Comparison of ENCODE assay signal across 23 cellular contexts in genomic region chr22:20218320-20218872, GRCh38.
"Had no signal": no experiment of that assay in that cellular context is flagged by ENCODE, and none has a peak within 500 bp of the region (broad histone marks: within the 10 kb centered on the region; RNA-seq: fewer than 3 reads in every experiment).

No MANE protein-coding gene starts in this region.

- H3K4me1 ChIP-seq: colonic mucosa, prostate gland had no signal

- H3K36me3 Mint-ChIP-seq: activated naive CD4-positive, alpha-beta T cell treated with anti-CD3 and anti-CD28 coated beads, Interleukin-2, amount 50 U/mL, for 24 hours; naive thymus-derived CD4-positive, alpha-beta T cell had no signal

- ATAC-seq: activated CD8-positive, alpha-beta T cell treated with anti-CD3 and anti-CD28 coated beads, Interleukin-2, amount 10 ng/mL, durations not matched to agents 7 days and 5 days; effector memory CD8-positive, alpha-beta T cell; left lobe of liver; naive thymus-derived CD4-positive, alpha-beta T cell had no signal

- DNase-seq: activated CD4-positive, alpha-beta T cell treated with anti-CD3 and anti-CD28 coated beads, Interleukin-2, amount 10 ng/mL, durations not matched to agents 7 days and 5 days; activated CD4-positive, CD25-positive, alpha-beta regulatory T cell treated with anti-CD3 and anti-CD28 coated beads, Interleukin-2, amount 50 U/mL, for 72 hours; activated CD8-positive, alpha-beta T cell treated with anti-CD3 and anti-CD28 coated beads, Interleukin-2, amount 10 ng/mL, durations not matched to agents 7 days and 5 days; activated gamma-delta T cell treated with Interleukin-2 at 50 U/mL for 16 hours; aorta; brain microvascular endothelial cell; colonic mucosa; dorsolateral prefrontal cortex; effector memory CD8-positive, alpha-beta T cell; kidney; naive thymus-derived CD4-positive, alpha-beta T cell; ovary; spleen; stimulated activated CD4-positive, alpha-beta T cell treated with anti-CD3 and anti-CD28 coated beads, Interleukin-4, amount 100 ng/mL, for 24 hours; T-helper 1 cell; tibial artery; WERI-Rb-1 had no signal

- H3K9me3 ChIP-seq: colonic mucosa, ovary, prostate gland, right atrium auricular region had no signal

- H3K4me1 Mint-ChIP-seq: activated CD4-positive, alpha-beta T cell treated with anti-CD3 and anti-CD28 coated beads, Interleukin-2, amount 10 ng/mL, durations not matched to agents 7 days and 5 days; activated naive CD4-positive, alpha-beta T cell treated with anti-CD3 and anti-CD28 coated beads, Interleukin-2, amount 50 U/mL, for 24 hours; naive thymus-derived CD4-positive, alpha-beta T cell had no signal

- H3K9me3 Mint-ChIP-seq: activated CD4-positive, alpha-beta T cell treated with anti-CD3 and anti-CD28 coated beads, Interleukin-2, amount 10 ng/mL, durations not matched to agents 7 days and 5 days; activated naive CD4-positive, alpha-beta T cell treated with anti-CD3 and anti-CD28 coated beads, Interleukin-2, amount 50 U/mL, for 24 hours; effector memory CD8-positive, alpha-beta T cell; naive thymus-derived CD4-positive, alpha-beta T cell; stimulated activated naive CD8-positive, alpha-beta T cell treated with anti-CD3 and anti-CD28 coated beads, Interleukin-15, Interleukin-2, amounts not matched to agents 100 ng/mL and 50 ng/mL, for 24 hours had no signal

- H3K4me3 ChIP-seq: colonic mucosa, dorsolateral prefrontal cortex, lung, ovary, prostate gland, right atrium auricular region, spleen, tibial artery had no signal

- H3K27ac ChIP-seq: brain microvascular endothelial cell, colonic mucosa, dorsolateral prefrontal cortex, ovary, prostate gland, right atrium auricular region, spleen, tibial artery, WERI-Rb-1 had no signal

- H3K36me3 ChIP-seq: brain microvascular endothelial cell, colonic mucosa, ovary, prostate gland, right atrium auricular region, spleen, tibial artery, WERI-Rb-1 had no signal

- H3K27me3 Mint-ChIP-seq: activated CD4-positive, alpha-beta T cell treated with anti-CD3 and anti-CD28 coated beads, Interleukin-2, amount 10 ng/mL, durations not matched to agents 7 days and 5 days; naive thymus-derived CD4-positive, alpha-beta T cell; stimulated activated naive CD8-positive, alpha-beta T cell treated with anti-CD3 and anti-CD28 coated beads, Interleukin-15, Interleukin-2, amounts not matched to agents 100 ng/mL and 50 ng/mL, for 24 hours had no signal

- H3K27me3 ChIP-seq: brain microvascular endothelial cell, colonic mucosa, dorsolateral prefrontal cortex, ovary, right atrium auricular region, spleen, tibial artery had no signal

- H3K27ac Mint-ChIP-seq: activated CD4-positive, alpha-beta T cell treated with anti-CD3 and anti-CD28 coated beads, Interleukin-2, amount 10 ng/mL, durations not matched to agents 7 days and 5 days; activated CD8-positive, alpha-beta T cell treated with anti-CD3 and anti-CD28 coated beads, Interleukin-2, amount 10 ng/mL, durations not matched to agents 7 days and 5 days; activated naive CD4-positive, alpha-beta T cell treated with anti-CD3 and anti-CD28 coated beads, Interleukin-2, amount 50 U/mL, for 24 hours; effector memory CD8-positive, alpha-beta T cell; stimulated activated naive CD8-positive, alpha-beta T cell treated with anti-CD3 and anti-CD28 coated beads, Interleukin-15, Interleukin-2, amounts not matched to agents 100 ng/mL and 50 ng/mL, for 24 hours had no signal

- H3K4me3 Mint-ChIP-seq: activated CD4-positive, alpha-beta T cell treated with anti-CD3 and anti-CD28 coated beads, Interleukin-2, amount 10 ng/mL, durations not matched to agents 7 days and 5 days; activated CD8-positive, alpha-beta T cell treated with anti-CD3 and anti-CD28 coated beads, Interleukin-2, amount 10 ng/mL, durations not matched to agents 7 days and 5 days; activated naive CD4-positive, alpha-beta T cell treated with anti-CD3 and anti-CD28 coated beads, Interleukin-2, amount 50 U/mL, for 24 hours; effector memory CD8-positive, alpha-beta T cell; naive thymus-derived CD4-positive, alpha-beta T cell; stimulated activated naive CD8-positive, alpha-beta T cell treated with anti-CD3 and anti-CD28 coated beads, Interleukin-15, Interleukin-2, amounts not matched to agents 100 ng/mL and 50 ng/mL, for 24 hours had no signal
